In genomic region chr6:38552136-38552535, GRCh38 we compare ENCODE assay signal across 12 cellular contexts.
A peak's percentile ranks its signal among the peaks of the same experiment; 100 is the strongest.
DNase-seq lines count a peak whose midpoint lies in the region; ATAC-seq and TF ChIP-seq lines count a peak whose summit lies in the region.
"Had no signal": no experiment of that assay in that cellular context is flagged by ENCODE, and none has a peak within 500 bp of the region (broad histone marks: within the 10 kb centered on the region; RNA-seq: fewer than 3 reads in every experiment).

No MANE protein-coding gene starts in this region.

- H3K27ac ChIP-seq in RWPE1: no peak overlapping the region
- H3K27ac ChIP-seq: hepatocyte had no signal

- H3K4me3 ChIP-seq in NB4 (ENCODE audit: low read depth, low read length): no peak overlapping the region
- H3K4me3 ChIP-seq: hepatocyte had no signal

- DNase-seq in NB4 (ENCODE audit: low read depth) (peak; percentile 89), midbrain (lab: John Stamatoyannopoulos, UW) (peak; percentile 20), RWPE1 (ENCODE audit: low spot score) (no peak), NCI-H187 (lab: John Stamatoyannopoulos, UW) (no peak)
- DNase-seq: activated CD4-positive, alpha-beta T cell treated with anti-CD3 and anti-CD28 coated beads for 4 hours; naive thymus-derived CD8-positive, alpha-beta T cell; NK-92 treated with Interleukin-12 subunit alpha and Interleukin-12 subunit beta, amount 100 ng/mL, for 24 hours had no signal

- POLR2A ChIA-PET in RWPE1 (lab: Yijun Ruan, JAX; ENCODE audit: low non-redundant PET): no interaction called here

- CTCF ChIA-PET in RWPE1 (lab: Yijun Ruan, JAX): no interaction called here

- ATAC-seq in GM18520 (IDR thresholded peaks at IDR 0.05; ENCODE audit: unreplicated experiment) (peak; percentile 77), HG02678 (IDR thresholded peaks at IDR 0.05; ENCODE audit: unreplicated experiment) (peak; percentile 66), HG02981 (IDR thresholded peaks at IDR 0.05; ENCODE audit: unreplicated experiment) (no peak), GM21717 (IDR thresholded peaks at IDR 0.05; ENCODE audit: unreplicated experiment) (no peak)
- ATAC-seq: naive thymus-derived CD8-positive, alpha-beta T cell had no signal

- TF ChIP-seq CTCF in NB4 (IDR thresholded peaks at IDR 0.05; ENCODE audit: low read depth, low read length): no peak
- no peak for TF ChIP-seq CTCF in RWPE1 (conservative IDR thresholded peaks at IDR 0.05; ENCODE audit: low read depth)

- TF ChIP-seq POLR2A in NB4 (IDR thresholded peaks at IDR 0.05; ENCODE audit: extremely low read depth, insufficient read length): no peak

Comparison
In these comparisons a context has a peak if more than half of its experiments do, and no peak if none do; other contexts are left out.
1. ATAC-seq: peak in GM18520 (single experiment) and HG02678 (single experiment); none in HG02981 (single experiment) and GM21717 (single experiment).
2. DNase-seq: peak in NB4 (single experiment) and midbrain (single experiment); none in RWPE1 (single experiment) and NCI-H187 (0 of 2).